1 cellular context compared by ENCODE assay signal in genomic region chr20:59933849-59934585, GRCh38.
A peak's percentile ranks its signal among the peaks of the same experiment; 100 is the strongest.
TF ChIP-seq lines count a peak whose summit lies in the region.

No MANE protein-coding gene starts in this region.

TF ChIP-seq in K562, 482 proteins besides CTCF, POLR2A, EP300 and RAD21 (continues in another document):
- TF ChIP-seq ZFX (CRISPR knock-in tag; IDR thresholded peaks at IDR 0.05) (peak; percentile 45), SMAD4 (CRISPR knock-in tag; conservative IDR thresholded peaks at IDR 0.05) (peak; percentile 30; the same call in 1 of the 2 replicates), MTA3 (IDR thresholded peaks at IDR 0.05; ENCODE audit: borderline replicate concordance) (peak; percentile 76; the same call in 1 of the 2 replicates), ZBTB7A (IDR thresholded peaks at IDR 0.05; ENCODE audit: borderline replicate concordance, control insufficient read depth, low read depth, low read length) (peak; percentile 45; the same call in 1 of the 2 replicates), PYGO2 (tag; IDR thresholded peaks at IDR 0.05) (no peak), EZH2 (IDR thresholded peaks at IDR 0.05; ENCODE audit: borderline replicate concordance, low read depth, low read length) (no peak), BCOR (IDR thresholded peaks at IDR 0.05) (no peak), MBD1 (CRISPR knock-in tag; IDR thresholded peaks at IDR 0.05) (0 out of 2 replicates have a peak, but pooled peaks have one; percentile 64), ZBTB9 (CRISPR knock-in tag; IDR thresholded peaks at IDR 0.05) (peak; percentile 44; the same call in 1 of the 2 replicates), MYC (IDR thresholded peaks at IDR 0.05; ENCODE audit: low read depth, low read length) (peak; percentile 60), MYC (CRISPR knock-in tag; IDR thresholded peaks at IDR 0.05; ENCODE audit: borderline replicate concordance, low read depth) (no peak), TRIM24 (IDR thresholded peaks at IDR 0.05) (0 out of 4 replicates have a peak, but pooled peaks of 1 of the 2 experiments have one; percentile 6), ATF7 (IDR thresholded peaks at IDR 0.05) (0 out of 2 replicates have a peak, but pooled peaks have one; percentile 41), ZNF354B (CRISPR knock-in tag; IDR thresholded peaks at IDR 0.05) (no peak), CBFA2T3 (IDR thresholded peaks at IDR 0.05) (no peak), NCOA2 (IDR thresholded peaks at IDR 0.05; ENCODE audit: partially characterized antibody in 2 of 2) (no peak), FOS (IDR thresholded peaks at IDR 0.05; ENCODE audit: extremely low read depth, insufficient read length) (no peak), C11orf30 (IDR thresholded peaks at IDR 0.05; ENCODE audit: low read depth) (no peak), ELF4 (CRISPR knock-in tag; IDR thresholded peaks at IDR 0.05) (no peak), PTRF (tag; IDR thresholded peaks at IDR 0.05) (no peak), RBBP5 (IDR thresholded peaks at IDR 0.05; ENCODE audit: borderline replicate concordance, insufficient read depth, low read length, poor library complexity, severe bottlenecking) (peak; percentile 42), SUPT5H (IDR thresholded peaks at IDR 0.05) (no peak), SMARCC2 (IDR thresholded peaks at IDR 0.05; ENCODE audit: low read depth) (no peak), CXXC5 (CRISPR knock-in tag; IDR thresholded peaks at IDR 0.05) (peak; percentile 16), E2F3 (CRISPR knock-in tag; IDR thresholded peaks at IDR 0.05) (no peak), DNMT1 (IDR thresholded peaks at IDR 0.05) (no peak), FUS (optimal IDR thresholded peaks at IDR 0.05; ENCODE audit: low read depth, low read length) (peak; percentile 57), ERF (CRISPR knock-in tag; IDR thresholded peaks at IDR 0.05) (no peak), L3MBTL2 (IDR thresholded peaks at IDR 0.05) (peak; percentile 91), NR1H2 (CRISPR knock-in tag; IDR thresholded peaks at IDR 0.05) (0 out of 2 replicates have a peak, but pooled peaks have one; percentile 59), REST (CRISPR knock-in tag; IDR thresholded peaks at IDR 0.05; ENCODE audit: low read depth) (peak; percentile 66; the same call in 1 of the 2 replicates), MGA (IDR thresholded peaks at IDR 0.05) (peak; percentile 94), NFRKB (IDR thresholded peaks at IDR 0.05; ENCODE audit: low read depth) (no peak), ELF1 (tag; IDR thresholded peaks at IDR 0.05) (no peak), ESRRA (IDR thresholded peaks at IDR 0.05; ENCODE audit: borderline replicate concordance, low read depth) (peak; percentile 56; the same call in 1 of the 2 replicates), TRIM25 (IDR thresholded peaks at IDR 0.05; ENCODE audit: borderline replicate concordance) (no peak), SP1 (CRISPR knock-in tag; IDR thresholded peaks at IDR 0.05) (no peak; the same call in 1 of the 2 replicates)
